1 cellular context compared by ENCODE assay signal in the genomic region with DNA sequence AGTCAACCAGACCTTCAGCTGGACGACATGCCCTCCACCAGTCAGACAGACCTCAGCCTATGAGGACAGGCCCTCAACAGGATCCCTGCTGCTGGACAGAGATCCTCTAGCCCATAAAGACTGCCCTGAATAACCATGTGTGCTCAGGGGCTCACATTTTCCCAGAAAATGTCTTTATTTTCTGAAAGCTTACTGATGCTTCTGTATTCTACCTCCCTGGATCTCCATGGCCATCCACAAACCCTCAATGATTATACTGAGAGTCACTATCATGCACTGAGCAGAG.
TF ChIP-seq lines count a peak whose summit lies in the region.

No MANE protein-coding gene starts in this region.

TF ChIP-seq in WTC11, 78 proteins besides CTCF, POLR2A, EP300 and RAD21 (continued from another document):
- TF ChIP-seq, protein P1, sequence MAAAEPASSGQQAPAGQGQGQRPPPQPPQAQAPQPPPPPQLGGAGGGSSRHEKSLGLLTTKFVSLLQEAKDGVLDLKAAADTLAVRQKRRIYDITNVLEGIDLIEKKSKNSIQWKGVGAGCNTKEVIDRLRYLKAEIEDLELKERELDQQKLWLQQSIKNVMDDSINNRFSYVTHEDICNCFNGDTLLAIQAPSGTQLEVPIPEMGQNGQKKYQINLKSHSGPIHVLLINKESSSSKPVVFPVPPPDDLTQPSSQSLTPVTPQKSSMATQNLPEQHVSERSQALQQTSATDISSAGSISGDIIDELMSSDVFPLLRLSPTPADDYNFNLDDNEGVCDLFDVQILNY (CRISPR knock-in tag; IDR thresholded peaks at IDR 0.05): no peak
- TF ChIP-seq ATF1 (CRISPR knock-in tag; IDR thresholded peaks at IDR 0.05): no peak
- TF ChIP-seq, protein P2, sequence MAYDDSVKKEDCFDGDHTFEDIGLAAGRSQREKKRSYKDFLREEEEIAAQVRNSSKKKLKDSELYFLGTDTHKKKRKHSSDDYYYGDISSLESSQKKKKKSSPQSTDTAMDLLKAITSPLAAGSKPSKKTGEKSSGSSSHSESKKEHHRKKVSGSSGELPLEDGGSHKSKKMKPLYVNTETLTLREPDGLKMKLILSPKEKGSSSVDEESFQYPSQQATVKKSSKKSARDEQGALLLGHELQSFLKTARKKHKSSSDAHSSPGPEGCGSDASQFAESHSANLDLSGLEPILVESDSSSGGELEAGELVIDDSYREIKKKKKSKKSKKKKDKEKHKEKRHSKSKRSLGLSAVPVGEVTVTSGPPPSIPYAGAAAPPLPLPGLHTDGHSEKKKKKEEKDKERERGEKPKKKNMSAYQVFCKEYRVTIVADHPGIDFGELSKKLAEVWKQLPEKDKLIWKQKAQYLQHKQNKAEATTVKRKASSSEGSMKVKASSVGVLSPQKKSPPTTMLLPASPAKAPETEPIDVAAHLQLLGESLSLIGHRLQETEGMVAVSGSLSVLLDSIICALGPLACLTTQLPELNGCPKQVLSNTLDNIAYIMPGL (CRISPR knock-in tag; IDR thresholded peaks at IDR 0.05): no peak
